In genomic region chr2:102621630-102622029, GRCh38 we compare ENCODE assay signal across 22 cellular contexts. TPM values are rescaled to one million over a fixed set of nuclear protein-coding genes. Genes with fewer than 3 reads are reported as not detected.
A peak's percentile ranks its signal among the peaks of the same experiment; 100 is the strongest.
DNase-seq lines count a peak whose midpoint lies in the region; ATAC-seq and TF ChIP-seq lines count a peak whose summit lies in the region.
"Had no signal": no experiment of that assay in that cellular context is flagged by ENCODE, and none has a peak within 500 bp of the region (broad histone marks: within the 10 kb centered on the region; RNA-seq: fewer than 3 reads in every experiment).

No MANE protein-coding gene starts in this region.

- 22 to 43% methylated on average over 4 of the region's 4 CpGs for WGBS in transverse colon (ENCODE audit: low coverage in 1 of 2), 2 donors

- TF ChIP-seq CTCF in OCI-LY3 (IDR thresholded peaks at IDR 0.05; ENCODE audit: low read depth, low read length) (no peak), transverse colon (IDR thresholded peaks at IDR 0.05) (no peak)

- no peaks in the 10 kb centered on the region for H3K36me3 ChIP-seq in OCI-LY3 (replicated peaks; ENCODE audit: low read depth, low read length)
- H3K36me3 ChIP-seq in transverse colon, result no peaks in the 10 kb centered on the region

- peak overlapping the region; percentile 5; the same call in 1 of the 2 replicates for H2AFZ ChIP-seq in OCI-LY3 (ENCODE audit: low read depth, low read length)

- H3K4me1 Mint-ChIP-seq in natural killer cell treated with Interleukin-12 subunit alpha and Interleukin-12 subunit beta and Interleukin-15 and Interleukin-18, amount 100 ng/mL, for 72 hours (ENCODE audit: low read depth in 2 of 2), result peaks cover 13 to 14% of the 10 kb centered on the region in 2 donors

- H3K27me3 ChIP-seq in OCI-LY3 (ENCODE audit: low read depth, low read length) (no peaks in the 10 kb centered on the region), transverse colon (peaks cover 31% of the 10 kb centered on the region)

- peak overlapping the region; percentile 79 for H3K4me2 ChIP-seq in OCI-LY3 (ENCODE audit: low read length)
- H3K4me2 ChIP-seq: KMS-11 had no signal

- H3K27ac ChIP-seq in OCI-LY3 (ENCODE audit: low read length) (peak overlapping the region; percentile 75), transverse colon (peak overlapping the region; percentile 86 to 94 (median 89))
- H3K27ac ChIP-seq: KMS-11, SK-N-MC had no signal

- in situ Hi-C loops in transverse colon (cut with MboI; ENCODE audit: low pct_ligation_motif_present in 1 of 4, low pct_unique_long_range_greater_than_20kb in 1 of 4, low sequenced_read_pairs in 3 of 4), result no loop called here

- peaks cover 58% of the 10 kb centered on the region for H3K4me1 ChIP-seq in OCI-LY3 (ENCODE audit: low read length)
- peaks cover 0 to 42% (median 15%) of the 10 kb centered on the region in 4 donors for H3K4me1 ChIP-seq in transverse colon

- peaks cover 47 to 63% of the 10 kb centered on the region in 2 donors for H3K27me3 Mint-ChIP-seq in natural killer cell treated with Interleukin-12 subunit alpha and Interleukin-12 subunit beta and Interleukin-15 and Interleukin-18, amount 100 ng/mL, for 72 hours

- peak overlapping the region; percentile 31; the same call in 1 of the 2 replicates for H3K9ac ChIP-seq in OCI-LY3 (ENCODE audit: low read length)
- H3K9ac ChIP-seq: KMS-11 had no signal

- H3K36me3 Mint-ChIP-seq in natural killer cell treated with Interleukin-12 subunit alpha and Interleukin-12 subunit beta and Interleukin-15 and Interleukin-18, amount 100 ng/mL, for 72 hours, result no peaks in the 10 kb centered on the region

- DNase-seq in HT-29 (ENCODE audit: low spot score) (peak; percentile 22), kidney tubule cell (ENCODE audit: low spot score) (peak; percentile 16), transverse colon (no peak), NCI-H2081 (lab: John Stamatoyannopoulos, UW) (no peak)
- DNase-seq in activated CD4-positive, CD25-positive, alpha-beta regulatory T cell treated with anti-CD3 and anti-CD28 coated beads, Interleukin-2, amount 50 U/mL, for 72 hours, result no peak
- DNase-seq in natural killer cell treated with Interleukin-12 subunit alpha and Interleukin-12 subunit beta and Interleukin-15 and Interleukin-18, amount 100 ng/mL, for 72 hours (ENCODE audit: low spot score), result no peak
- DNase-seq: ACHN, C1 segment of cervical spinal cord, DMS 273 treated with DMSO at 0.1 percent for 48 hours, GF-D8, GOT3, NCI-H1436, NCI-H2029, NCI-H2171, NCI-H69, SHP77 had no signal

- no peaks in the 10 kb centered on the region for H3K9me3 ChIP-seq in OCI-LY3 (ENCODE audit: insufficient read depth, low read length)
- no peaks in the 10 kb centered on the region for H3K9me3 ChIP-seq in transverse colon

- no peaks in the 10 kb centered on the region for H3K9me3 Mint-ChIP-seq in natural killer cell treated with Interleukin-12 subunit alpha and Interleukin-12 subunit beta and Interleukin-15 and Interleukin-18, amount 100 ng/mL, for 72 hours

- H3K4me3 Mint-ChIP-seq in natural killer cell treated with Interleukin-12 subunit alpha and Interleukin-12 subunit beta and Interleukin-15 and Interleukin-18, amount 100 ng/mL, for 72 hours, result no peak overlapping the region

- H3K27ac Mint-ChIP-seq in natural killer cell treated with Interleukin-12 subunit alpha and Interleukin-12 subunit beta and Interleukin-15 and Interleukin-18, amount 100 ng/mL, for 72 hours, result no peak overlapping the region

- peak overlapping the region; percentile 56 for H3K4me3 ChIP-seq in OCI-LY3 (ENCODE audit: low read length)
- H3K4me3 ChIP-seq in transverse colon, result peak overlapping the region in 3 of 4 donors; percentile 54 to 80 (median 61)
- H3K4me3 ChIP-seq: SK-N-MC had no signal

- intact Hi-C loops in transverse colon (cut with DNase I; ENCODE audit: low total_unique reads), result no loop called here

- no peaks in the 10 kb centered on the region for H3K79me2 ChIP-seq in OCI-LY3 (ENCODE audit: low read length)

- no peak for TF ChIP-seq EP300 in transverse colon (IDR thresholded peaks at IDR 0.05; ENCODE audit: low read depth)

- no peaks in the 10 kb centered on the region for H4K20me1 ChIP-seq in OCI-LY3 (ENCODE audit: insufficient read depth, low read length)

- no peak for ATAC-seq in natural killer cell treated with Interleukin-12 subunit alpha and Interleukin-12 subunit beta and Interleukin-15 and Interleukin-18, amount 100 ng/mL, for 72 hours
- ATAC-seq: HCT116 had no signal

- TF ChIP-seq POLR2A in transverse colon (IDR thresholded peaks at IDR 0.05), result no peak

RNA-seq across cellular contexts. Expression of gene SLC9A2, which starts 2.3 kb away (rescaled TPM):
- 0.43 and 0.83 TPM in 2 replicates for total RNA-seq in HT-29 (2014; rRNA removed; shearing (Covaris generic))
- 100 to 1,000 TPM in 1 of 4 donors, 10 to 100 TPM in 3; 61.7 to 151 (median 80.6) TPM for total RNA-seq in transverse colon
- total RNA-seq in natural killer cell treated with Interleukin-12 subunit alpha and Interleukin-12 subunit beta and Interleukin-15 and Interleukin-18, amount 100 ng/mL, for 72 hours, result not detected
- total RNA-seq: OCI-LY7, RPMI7951 had no signal

Comparison
In these comparisons a context has a peak if more than half of its experiments do, and no peak if none do; other contexts are left out.
1. DNase-seq: peak in HT-29 (single experiment) and kidney tubule cell (single experiment); none in transverse colon (single experiment), NCI-H2081 (0 of 2), activated CD4-positive, CD25-positive, alpha-beta regulatory T cell treated with anti-CD3 and anti-CD28 coated beads, Interleukin-2, amount 50 U/mL, for 72 hours (single experiment) and natural killer cell treated with Interleukin-12 subunit alpha and Interleukin-12 subunit beta and Interleukin-15 and Interleukin-18, amount 100 ng/mL, for 72 hours (single experiment).
2. RNA of gene SLC9A2, which starts 2.3 kb away (total RNA-seq): 61.7 to 151 TPM in transverse colon; 0.43 to 0.83 TPM in HT-29 and not detected in natural killer cell treated with Interleukin-12 subunit alpha and Interleukin-12 subunit beta and Interleukin-15 and Interleukin-18, amount 100 ng/mL, for 72 hours; every median in the first group is over 10 times any median in the second.